ENCODE assay signal across 1 cellular context in the genomic region with DNA sequence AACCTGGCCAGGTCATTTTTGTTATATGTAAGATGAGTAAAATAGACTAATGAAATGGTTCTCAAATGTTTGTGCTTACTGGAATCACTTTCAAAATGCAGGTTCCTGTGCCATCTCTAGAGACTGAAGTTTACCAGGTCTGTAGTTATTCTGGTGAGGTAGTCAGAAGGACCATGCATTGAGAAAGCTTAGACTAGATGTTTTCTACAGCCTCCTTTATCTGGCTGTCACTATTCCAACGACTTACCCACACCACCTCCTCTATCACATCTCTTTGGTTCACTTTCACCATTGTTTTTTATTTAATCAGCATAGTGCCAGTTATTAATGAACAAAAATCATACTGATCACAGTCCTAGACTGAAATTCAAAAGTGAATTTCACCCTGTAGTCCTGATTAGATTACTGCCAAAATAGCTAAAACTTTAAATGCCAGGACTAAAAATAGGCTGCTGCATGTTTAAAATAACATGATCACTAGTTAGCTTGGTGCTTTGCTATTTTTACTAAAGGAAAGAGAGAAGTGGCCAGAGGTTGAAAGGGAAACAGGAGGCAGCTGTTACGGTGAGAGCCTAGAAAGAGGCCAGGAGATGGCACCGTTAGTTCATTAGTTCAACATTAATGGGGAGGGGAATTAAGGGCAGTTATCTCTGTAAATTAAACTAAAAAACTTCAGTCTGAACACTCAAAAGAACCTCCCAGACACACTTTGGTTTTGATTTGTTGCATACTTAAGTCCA.
TF ChIP-seq lines count a peak whose summit lies in the region.

No MANE protein-coding gene starts in this region.

TF ChIP-seq in GM12878, 131 proteins besides CTCF, POLR2A, EP300 and RAD21:
- TF ChIP-seq, protein P1, sequence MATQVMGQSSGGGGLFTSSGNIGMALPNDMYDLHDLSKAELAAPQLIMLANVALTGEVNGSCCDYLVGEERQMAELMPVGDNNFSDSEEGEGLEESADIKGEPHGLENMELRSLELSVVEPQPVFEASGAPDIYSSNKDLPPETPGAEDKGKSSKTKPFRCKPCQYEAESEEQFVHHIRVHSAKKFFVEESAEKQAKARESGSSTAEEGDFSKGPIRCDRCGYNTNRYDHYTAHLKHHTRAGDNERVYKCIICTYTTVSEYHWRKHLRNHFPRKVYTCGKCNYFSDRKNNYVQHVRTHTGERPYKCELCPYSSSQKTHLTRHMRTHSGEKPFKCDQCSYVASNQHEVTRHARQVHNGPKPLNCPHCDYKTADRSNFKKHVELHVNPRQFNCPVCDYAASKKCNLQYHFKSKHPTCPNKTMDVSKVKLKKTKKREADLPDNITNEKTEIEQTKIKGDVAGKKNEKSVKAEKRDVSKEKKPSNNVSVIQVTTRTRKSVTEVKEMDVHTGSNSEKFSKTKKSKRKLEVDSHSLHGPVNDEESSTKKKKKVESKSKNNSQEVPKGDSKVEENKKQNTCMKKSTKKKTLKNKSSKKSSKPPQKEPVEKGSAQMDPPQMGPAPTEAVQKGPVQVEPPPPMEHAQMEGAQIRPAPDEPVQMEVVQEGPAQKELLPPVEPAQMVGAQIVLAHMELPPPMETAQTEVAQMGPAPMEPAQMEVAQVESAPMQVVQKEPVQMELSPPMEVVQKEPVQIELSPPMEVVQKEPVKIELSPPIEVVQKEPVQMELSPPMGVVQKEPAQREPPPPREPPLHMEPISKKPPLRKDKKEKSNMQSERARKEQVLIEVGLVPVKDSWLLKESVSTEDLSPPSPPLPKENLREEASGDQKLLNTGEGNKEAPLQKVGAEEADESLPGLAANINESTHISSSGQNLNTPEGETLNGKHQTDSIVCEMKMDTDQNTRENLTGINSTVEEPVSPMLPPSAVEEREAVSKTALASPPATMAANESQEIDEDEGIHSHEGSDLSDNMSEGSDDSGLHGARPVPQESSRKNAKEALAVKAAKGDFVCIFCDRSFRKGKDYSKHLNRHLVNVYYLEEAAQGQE (IDR thresholded peaks at IDR 0.05; ENCODE audit: low read depth, low read length), result no peak
- TF ChIP-seq MEF2A (IDR thresholded peaks at IDR 0.05; ENCODE audit: insufficient read depth, low read depth, low read length) (peak; percentile 65; the same call in 1 of the 2 replicates), BMI1 (IDR thresholded peaks at IDR 0.05; ENCODE audit: borderline replicate concordance) (no peak), RAD51 (IDR thresholded peaks at IDR 0.05) (no peak), MEF2B (IDR thresholded peaks at IDR 0.05; ENCODE audit: partially characterized antibody, poor library complexity, severe bottlenecking) (peak; percentile 19), ZNF24 (IDR thresholded peaks at IDR 0.05) (no peak), MYC (IDR thresholded peaks at IDR 0.05; ENCODE audit: insufficient read depth, insufficient read length, insufficient replicate concordance, low read length, severe bottlenecking) (no peak), NR2C1 (IDR thresholded peaks at IDR 0.05) (no peak), SMC3 (IDR thresholded peaks at IDR 0.05; ENCODE audit: borderline replicate concordance, low read length) (peak; percentile 56; the same call in 1 of the 2 replicates), JUND (IDR thresholded peaks at IDR 0.05; ENCODE audit: low read depth, low read length) (no peak), BCL11A (IDR thresholded peaks at IDR 0.05; ENCODE audit: low read depth, low read length) (no peak), CBX3 (IDR thresholded peaks at IDR 0.05; ENCODE audit: borderline replicate concordance, low read depth) (no peak), IKZF1 (conservative IDR thresholded peaks at IDR 0.05) (no peak), RELA (IDR thresholded peaks at IDR 0.05; ENCODE audit: borderline replicate concordance, partially characterized antibody) (no peak), CHD1 (IDR thresholded peaks at IDR 0.05; ENCODE audit: low read depth, low read length) (no peak), MYB (IDR thresholded peaks at IDR 0.05; ENCODE audit: borderline replicate concordance, low read depth, low read length) (no peak), TCF3 (IDR thresholded peaks at IDR 0.05; ENCODE audit: borderline replicate concordance, insufficient read depth, low read depth, low read length) (no peak), HDAC2 (IDR thresholded peaks at IDR 0.05) (no peak)
- TF ChIP-seq, protein P2, sequence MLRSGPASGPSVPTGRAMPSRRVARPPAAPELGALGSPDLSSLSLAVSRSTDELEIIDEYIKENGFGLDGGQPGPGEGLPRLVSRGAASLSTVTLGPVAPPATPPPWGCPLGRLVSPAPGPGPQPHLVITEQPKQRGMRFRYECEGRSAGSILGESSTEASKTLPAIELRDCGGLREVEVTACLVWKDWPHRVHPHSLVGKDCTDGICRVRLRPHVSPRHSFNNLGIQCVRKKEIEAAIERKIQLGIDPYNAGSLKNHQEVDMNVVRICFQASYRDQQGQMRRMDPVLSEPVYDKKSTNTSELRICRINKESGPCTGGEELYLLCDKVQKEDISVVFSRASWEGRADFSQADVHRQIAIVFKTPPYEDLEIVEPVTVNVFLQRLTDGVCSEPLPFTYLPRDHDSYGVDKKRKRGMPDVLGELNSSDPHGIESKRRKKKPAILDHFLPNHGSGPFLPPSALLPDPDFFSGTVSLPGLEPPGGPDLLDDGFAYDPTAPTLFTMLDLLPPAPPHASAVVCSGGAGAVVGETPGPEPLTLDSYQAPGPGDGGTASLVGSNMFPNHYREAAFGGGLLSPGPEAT (IDR thresholded peaks at IDR 0.05; ENCODE audit: low read depth), result no peak
- TF ChIP-seq, protein P3, sequence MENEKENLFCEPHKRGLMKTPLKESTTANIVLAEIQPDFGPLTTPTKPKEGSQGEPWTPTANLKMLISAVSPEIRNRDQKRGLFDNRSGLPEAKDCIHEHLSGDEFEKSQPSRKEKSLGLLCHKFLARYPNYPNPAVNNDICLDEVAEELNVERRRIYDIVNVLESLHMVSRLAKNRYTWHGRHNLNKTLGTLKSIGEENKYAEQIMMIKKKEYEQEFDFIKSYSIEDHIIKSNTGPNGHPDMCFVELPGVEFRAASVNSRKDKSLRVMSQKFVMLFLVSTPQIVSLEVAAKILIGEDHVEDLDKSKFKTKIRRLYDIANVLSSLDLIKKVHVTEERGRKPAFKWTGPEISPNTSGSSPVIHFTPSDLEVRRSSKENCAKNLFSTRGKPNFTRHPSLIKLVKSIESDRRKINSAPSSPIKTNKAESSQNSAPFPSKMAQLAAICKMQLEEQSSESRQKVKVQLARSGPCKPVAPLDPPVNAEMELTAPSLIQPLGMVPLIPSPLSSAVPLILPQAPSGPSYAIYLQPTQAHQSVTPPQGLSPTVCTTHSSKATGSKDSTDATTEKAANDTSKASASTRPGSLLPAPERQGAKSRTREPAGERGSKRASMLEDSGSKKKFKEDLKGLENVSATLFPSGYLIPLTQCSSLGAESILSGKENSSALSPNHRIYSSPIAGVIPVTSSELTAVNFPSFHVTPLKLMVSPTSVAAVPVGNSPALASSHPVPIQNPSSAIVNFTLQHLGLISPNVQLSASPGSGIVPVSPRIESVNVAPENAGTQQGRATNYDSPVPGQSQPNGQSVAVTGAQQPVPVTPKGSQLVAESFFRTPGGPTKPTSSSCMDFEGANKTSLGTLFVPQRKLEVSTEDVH (IDR thresholded peaks at IDR 0.05; ENCODE audit: low read depth, partially characterized antibody), result no peak
- TF ChIP-seq, protein P4, sequence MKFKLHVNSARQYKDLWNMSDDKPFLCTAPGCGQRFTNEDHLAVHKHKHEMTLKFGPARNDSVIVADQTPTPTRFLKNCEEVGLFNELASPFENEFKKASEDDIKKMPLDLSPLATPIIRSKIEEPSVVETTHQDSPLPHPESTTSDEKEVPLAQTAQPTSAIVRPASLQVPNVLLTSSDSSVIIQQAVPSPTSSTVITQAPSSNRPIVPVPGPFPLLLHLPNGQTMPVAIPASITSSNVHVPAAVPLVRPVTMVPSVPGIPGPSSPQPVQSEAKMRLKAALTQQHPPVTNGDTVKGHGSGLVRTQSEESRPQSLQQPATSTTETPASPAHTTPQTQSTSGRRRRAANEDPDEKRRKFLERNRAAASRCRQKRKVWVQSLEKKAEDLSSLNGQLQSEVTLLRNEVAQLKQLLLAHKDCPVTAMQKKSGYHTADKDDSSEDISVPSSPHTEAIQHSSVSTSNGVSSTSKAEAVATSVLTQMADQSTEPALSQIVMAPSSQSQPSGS (IDR thresholded peaks at IDR 0.05; ENCODE audit: low read length), result no peak
- TF ChIP-seq, protein P5, sequence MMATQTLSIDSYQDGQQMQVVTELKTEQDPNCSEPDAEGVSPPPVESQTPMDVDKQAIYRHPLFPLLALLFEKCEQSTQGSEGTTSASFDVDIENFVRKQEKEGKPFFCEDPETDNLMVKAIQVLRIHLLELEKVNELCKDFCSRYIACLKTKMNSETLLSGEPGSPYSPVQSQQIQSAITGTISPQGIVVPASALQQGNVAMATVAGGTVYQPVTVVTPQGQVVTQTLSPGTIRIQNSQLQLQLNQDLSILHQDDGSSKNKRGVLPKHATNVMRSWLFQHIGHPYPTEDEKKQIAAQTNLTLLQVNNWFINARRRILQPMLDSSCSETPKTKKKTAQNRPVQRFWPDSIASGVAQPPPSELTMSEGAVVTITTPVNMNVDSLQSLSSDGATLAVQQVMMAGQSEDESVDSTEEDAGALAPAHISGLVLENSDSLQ (IDR thresholded peaks at IDR 0.05), result no peak
